Comparison of ENCODE assay signal across 15 cellular contexts in genomic region chr10:33052476-33052875, GRCh38.
DNase-seq lines count a peak whose midpoint lies in the region; ATAC-seq and TF ChIP-seq lines count a peak whose summit lies in the region.
"Had no signal": no experiment of that assay in that cellular context is flagged by ENCODE, and none has a peak within 500 bp of the region (broad histone marks: within the 10 kb centered on the region; RNA-seq: fewer than 3 reads in every experiment).

No MANE protein-coding gene starts in this region.

- H3K36me3 ChIP-seq in CD4-positive, CD25-positive, alpha-beta regulatory T cell (ENCODE audit: control insufficient read depth, insufficient read depth, low read length), result no peaks in the 10 kb centered on the region
- no peaks in the 10 kb centered on the region for H3K36me3 ChIP-seq in CD4-positive, alpha-beta memory T cell (ENCODE audit: insufficient read depth, low read length)
- H3K36me3 ChIP-seq in left lung, result no peaks in the 10 kb centered on the region

- peaks cover 5% of the 10 kb centered on the region for H3K4me1 ChIP-seq in CD4-positive, CD25-positive, alpha-beta regulatory T cell (ENCODE audit: control insufficient read depth, insufficient read depth, low read length, poor library complexity, severe bottlenecking)
- H3K4me1 ChIP-seq in CD4-positive, alpha-beta memory T cell (ENCODE audit: insufficient read depth, low read length), result peaks cover 1% of the 10 kb centered on the region
- no peaks in the 10 kb centered on the region for H3K4me1 ChIP-seq in left lung

- no peak for ATAC-seq in CD4-positive, CD25-positive, alpha-beta regulatory T cell (ENCODE audit: low read depth in 2 of 2)
- ATAC-seq in T-cell (replicated peaks in 1 of 4) (no peak), GM19397 (IDR thresholded peaks at IDR 0.05; ENCODE audit: unreplicated experiment) (no peak), left lung (no peak)

- CTCF ChIA-PET in CD4-positive, alpha-beta memory T cell (lab: Charles Lee; ENCODE audit: partially characterized antibody), result interaction anchor here (1.3 kb wide), 1 partner anchor 20 kb away, joined by 3 read pairs; no protein-coding TSS in a partner anchor
- CTCF ChIA-PET in T-cell (lab: Charles Lee), result no interaction called here

- H3K27me3 Mint-ChIP-seq in CD4-positive, CD25-positive, alpha-beta regulatory T cell, result no peaks in the 10 kb centered on the region
- no peaks in the 10 kb centered on the region for H3K27me3 Mint-ChIP-seq in CD4-positive, alpha-beta memory T cell
- peaks cover 0 to 7% of the 10 kb centered on the region in 2 donors for H3K27me3 Mint-ChIP-seq in T-cell

- peaks cover 0 to 7% (median 3%) of the 10 kb centered on the region in 7 donors for H3K9me3 Mint-ChIP-seq in CD4-positive, CD25-positive, alpha-beta regulatory T cell
- H3K9me3 Mint-ChIP-seq in CD4-positive, alpha-beta memory T cell, result peaks cover 0 to 8% (median 0%) of the 10 kb centered on the region in 8 donors
- no peaks in the 10 kb centered on the region for H3K9me3 Mint-ChIP-seq in T-cell
- H3K9me3 Mint-ChIP-seq: T-helper 1 cell treated with Interleukin-12 subunit alpha and Interleukin-12 subunit beta and Interleukin-4 antibody, amounts not matched to agents 30 μg/mL and 1 μg/mL, for 36 hours had no signal

- H3K4me1 Mint-ChIP-seq in CD4-positive, CD25-positive, alpha-beta regulatory T cell, result peaks cover 9 to 50% (median 21%) of the 10 kb centered on the region in 4 donors
- H3K4me1 Mint-ChIP-seq in CD4-positive, alpha-beta memory T cell, result peaks cover 27 to 68% (median 47%) of the 10 kb centered on the region in 4 donors
- H3K4me1 Mint-ChIP-seq in T-cell, result peaks cover 12 to 44% (median 18%) of the 10 kb centered on the region in 3 donors

- DNase-seq in CD4-positive, CD25-positive, alpha-beta regulatory T cell, result no peak
- DNase-seq in CD4-positive, alpha-beta memory T cell, result no peak
- DNase-seq in NCI-H2081 (lab: John Stamatoyannopoulos, UW), result peak; percentile 28 to 71
- DNase-seq in T-cell, result no peak
- no peak for DNase-seq in iPS-NIHi11 (ENCODE audit: low spot score)
- no peak for DNase-seq in left lung
- DNase-seq: EL; KG1; NCI-H1048; NCI-H510A treated with DMSO at 0.1 percent for 48 hours; NK-92 treated with Interleukin-12 subunit alpha and Interleukin-12 subunit beta, amount 100 ng/mL, for 24 hours; OCI-M1 had no signal

- peak overlapping the region; percentile 71 to 98 (median 90) for H3K4me3 Mint-ChIP-seq in CD4-positive, CD25-positive, alpha-beta regulatory T cell
- H3K4me3 Mint-ChIP-seq in CD4-positive, alpha-beta memory T cell, result peak overlapping the region; percentile 23 to 97 (median 82)
- H3K4me3 Mint-ChIP-seq in T-cell, result peak overlapping the region in 2 of 3 donors; percentile 87 to 91
- H3K4me3 Mint-ChIP-seq: B cell; T-helper 1 cell treated with Interleukin-12 subunit alpha and Interleukin-12 subunit beta and Interleukin-4 antibody, amounts not matched to agents 30 μg/mL and 1 μg/mL, for 36 hours had no signal

- peak overlapping the region; percentile 79 for H3K4me3 ChIP-seq in CD4-positive, CD25-positive, alpha-beta regulatory T cell (ENCODE audit: low read depth, low read length)
- no peak overlapping the region for H3K4me3 ChIP-seq in CD4-positive, alpha-beta memory T cell (ENCODE audit: low read length in 2 of 2)
- no peak overlapping the region for H3K4me3 ChIP-seq in left lung

- peak overlapping the region; percentile 11 to 90 (median 18) for H3K27ac Mint-ChIP-seq in CD4-positive, CD25-positive, alpha-beta regulatory T cell
- H3K27ac Mint-ChIP-seq in CD4-positive, alpha-beta memory T cell, result peak overlapping the region; percentile 0 to 95 (median 70)
- peak overlapping the region in 1 of 2 donors; percentile 76 for H3K27ac Mint-ChIP-seq in T-cell
- H3K27ac Mint-ChIP-seq: B cell; T-helper 1 cell treated with Interleukin-12 subunit alpha and Interleukin-12 subunit beta and Interleukin-4 antibody, amounts not matched to agents 30 μg/mL and 1 μg/mL, for 36 hours had no signal

- peaks cover 16% of the 10 kb centered on the region for H3K36me3 Mint-ChIP-seq in CD4-positive, CD25-positive, alpha-beta regulatory T cell
- H3K36me3 Mint-ChIP-seq in CD4-positive, alpha-beta memory T cell, result peaks cover 0 to 4% of the 10 kb centered on the region in 2 donors
- peaks cover 4% of the 10 kb centered on the region for H3K36me3 Mint-ChIP-seq in T-cell

- H3K27ac ChIP-seq in CD4-positive, CD25-positive, alpha-beta regulatory T cell (ENCODE audit: insufficient read depth, low read length, poor library complexity, severe bottlenecking), result no peak overlapping the region
- no peak overlapping the region for H3K27ac ChIP-seq in CD4-positive, alpha-beta memory T cell (ENCODE audit: low read depth, low read length)
- H3K27ac ChIP-seq in left lung, result no peak overlapping the region

- POLR2A ChIA-PET in CD4-positive, alpha-beta memory T cell (lab: Charles Lee; ENCODE audit: partially characterized antibody), result interaction anchor here (0.7 to 2.4 kb wide), 4 partner anchors 12 to 62 kb away, joined by 3 to 9 read pairs (median 5); no protein-coding TSS in a partner anchor
- POLR2A ChIA-PET in T-cell (lab: Charles Lee), result no interaction called here

- no peaks in the 10 kb centered on the region for H3K9me3 ChIP-seq in CD4-positive, CD25-positive, alpha-beta regulatory T cell (ENCODE audit: control insufficient read depth in 2 of 2, low read length in 2 of 2)
- no peaks in the 10 kb centered on the region for H3K9me3 ChIP-seq in CD4-positive, alpha-beta memory T cell (ENCODE audit: control insufficient read depth in 1 of 2, low read length in 2 of 2)
- H3K9me3 ChIP-seq in left lung, result no peaks in the 10 kb centered on the region

- no peak for TF ChIP-seq CTCF in left lung (IDR thresholded peaks at IDR 0.05)

- H3K27me3 ChIP-seq in CD4-positive, CD25-positive, alpha-beta regulatory T cell (ENCODE audit: control insufficient read depth, insufficient read depth, low read length), result no peaks in the 10 kb centered on the region
- H3K27me3 ChIP-seq in CD4-positive, alpha-beta memory T cell (ENCODE audit: insufficient read depth, low read length), result no peaks in the 10 kb centered on the region
- H3K27me3 ChIP-seq in left lung, result no peaks in the 10 kb centered on the region

- intact Hi-C loops in CD4-positive, alpha-beta memory T cell (cut with micrococcal nuclease), result no loop called here
- intact Hi-C loops in left lung (cut with DNase I), result no loop called here

Comparison
In these comparisons a context has a peak if more than half of its experiments do, and no peak if none do; other contexts are left out.
1. DNase-seq: peak in NCI-H2081 (2 of 2); none in CD4-positive, CD25-positive, alpha-beta regulatory T cell (0 of 3), CD4-positive, alpha-beta memory T cell (0 of 5), T-cell (0 of 34), iPS-NIHi11 (single experiment) and left lung (0 of 2).
2. Peak in every context shown above with its lines, with median percentiles within 50 percentile points of each other: H3K4me3 Mint-ChIP-seq.